ENCODE assay signal across 8 cellular contexts in the genomic region with DNA sequence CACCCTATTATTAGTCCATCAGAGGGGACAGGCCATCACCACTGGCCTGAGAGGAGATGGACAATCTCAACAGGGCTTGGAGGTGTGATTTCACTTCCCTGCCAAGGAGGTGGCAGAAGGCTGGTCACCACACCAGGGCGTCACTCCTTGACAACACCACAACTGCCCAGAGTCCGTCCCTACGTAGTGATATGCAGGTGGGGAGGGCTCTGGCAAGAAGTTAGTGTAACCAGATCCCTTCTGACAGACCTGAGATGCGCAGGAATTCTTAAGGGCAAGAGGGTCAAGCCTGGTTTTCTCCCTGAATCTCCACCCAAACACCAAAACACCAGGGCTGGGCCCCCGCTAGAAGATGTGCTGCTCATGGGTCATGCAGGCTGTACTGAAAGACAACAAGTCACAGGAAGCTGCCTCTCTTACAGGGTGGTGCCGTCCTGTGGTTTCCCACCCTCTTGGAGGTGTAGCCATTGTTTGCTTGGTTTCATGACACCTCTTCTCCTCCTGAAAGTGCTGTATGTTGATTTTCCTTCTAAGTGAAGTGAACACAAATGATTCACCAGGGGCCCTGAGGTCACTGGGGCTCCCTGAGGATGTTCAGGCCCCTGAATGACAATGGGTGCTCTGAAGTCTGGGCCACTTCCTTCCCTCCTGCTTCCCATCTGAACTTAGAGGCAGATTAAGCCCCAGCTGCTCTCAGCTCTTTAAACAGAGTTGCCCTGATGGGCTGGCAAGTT. TPM values are rescaled to one million over a fixed set of nuclear protein-coding genes. Genes with fewer than 3 reads are reported as not detected.
DNase-seq lines count a peak whose midpoint lies in the region; ATAC-seq, FAIRE-seq and TF ChIP-seq lines count a peak whose summit lies in the region.

No MANE protein-coding gene starts in this region.

- no peak for TF ChIP-seq CTCF in GM12865 (IDR thresholded peaks at IDR 0.05; ENCODE audit: insufficient read depth, low read depth, low read length, missing control alignments)
- no peak for TF ChIP-seq CTCF in K562 (IDR thresholded peaks at IDR 0.05 in 2 of 3, conservative IDR thresholded peaks at IDR 0.05 in 1 of 3; ENCODE audit: insufficient read depth in 2 of 3, low read depth in 1 of 3, low read length in 3 of 3)
- no peak for TF ChIP-seq CTCF in GM13977 (IDR thresholded peaks at IDR 0.05; ENCODE audit: extremely low read depth, insufficient read depth, missing control alignments)

- CTCF ChIA-PET in K562 (lab: Yijun Ruan, JAX; ENCODE audit: low intra/inter-chr PET ratio) = no interaction called here

- H3K27ac Mint-ChIP-seq in T-helper 17 cell = peak overlapping the region; percentile 94

- WGBS in K562 (ENCODE audit: insufficient coverage, low coverage, missing lambda C conversion rate) = 17% methylated on average over 6 of the region's 6 CpGs

- peaks cover 45% of the 10 kb centered on the region for H3K4me1 Mint-ChIP-seq in T-helper 17 cell

- H3K4me2 ChIP-seq in K562 (ENCODE audit: insufficient read depth, low read length) = no peak overlapping the region

- peak overlapping the region; percentile 85 for H3K4me3 Mint-ChIP-seq in T-helper 17 cell

- no peaks in the 10 kb centered on the region for H3K9me1 ChIP-seq in K562 (ENCODE audit: control insufficient read depth, insufficient read depth, low read length)

- no peak for TF ChIP-seq RAD21 in K562 (CRISPR knock-in tag; conservative IDR thresholded peaks at IDR 0.05 in 1 of 2, IDR thresholded peaks at IDR 0.05 in 1 of 2)

- no peak for TF ChIP-seq EP300 in K562 (IDR thresholded peaks at IDR 0.05; ENCODE audit: low read length)

- peaks cover 40% of the 10 kb centered on the region for H4K20me1 ChIP-seq in K562 (replicated peaks; ENCODE audit: control insufficient read depth, insufficient read depth, low read length)

- no TSS peak for BruUV-seq in K562 (replicated peaks; lab: Mats Ljungman, UMichigan)

- in situ Hi-C loops in K562 (cut with MboI) (no loop called here), GM13977 (cut with MboI; ENCODE audit: low pct_unique_long_range_greater_than_20kb, low sequenced_read_pairs, unreplicated experiment) (no loop called here)

- H3K4me3 ChIP-seq in GM12865 (ENCODE audit: low read depth, low read length) (no peak overlapping the region), K562 (no peak overlapping the region)

- no peak overlapping the region for H2AFZ ChIP-seq in K562 (ENCODE audit: low read depth, low read length)

- H3K36me3 ChIP-seq in K562 (ENCODE audit: control insufficient read depth, insufficient read depth, low read length) = no peaks in the 10 kb centered on the region

- H3K4me1 ChIP-seq in K562 (replicated peaks in 1 of 2; ENCODE audit: control insufficient read depth in 2 of 2, insufficient read depth in 2 of 2, low read length in 2 of 2) = no peaks in the 10 kb centered on the region

- FAIRE-seq in K562 (lab: Jason Lieb, UNC) = no peak

- DNase-seq in GM12865 (ENCODE audit: low read depth) = peak; percentile 62
- no peak for DNase-seq in T-helper 17 cell
- no peak for DNase-seq in K562 (ENCODE audit: extremely low read depth in 1 of 4, low spot score in 3 of 4)
- DNase-seq in stimulated activated CD4-positive, alpha-beta T cell treated with anti-CD3 and anti-CD28 coated beads, Interleukin-1b, Interleukin-23, amount 100 ng/mL, for 24 hours (ENCODE audit: low read depth in 4 of 4, low spot score in 1 of 4) = peak; percentile 15 to 55 (median 26)
- no peak for DNase-seq in GM13977 (ENCODE audit: low spot score)
- no peak for DNase-seq in SHP77 (lab: John Stamatoyannopoulos, UW)

- H3K9me3 ChIP-seq in T-helper 17 cell (ENCODE audit: control insufficient read depth, low read length, poor library complexity, severe bottlenecking) (no peaks in the 10 kb centered on the region), K562 (replicated peaks; ENCODE audit: control insufficient read depth, insufficient read depth, low read depth, low read length) (no peaks in the 10 kb centered on the region)

- H3K27me3 ChIP-seq in K562 (ENCODE audit: control insufficient read depth in 2 of 2, insufficient read depth in 2 of 2, low read length in 2 of 2) = peaks cover 0 to 6% of the 10 kb centered on the region in 2 experiments; a peak in 2 of 5 replicates

- TF ChIP-seq POLR2A in K562 (conservative IDR thresholded peaks at IDR 0.05) = no peak

- peaks cover 2% of the 10 kb centered on the region for H3K36me3 Mint-ChIP-seq in T-helper 17 cell (ENCODE audit: low read depth)

- ATAC-seq in T-helper 17 cell (peak; percentile 90), K562 (peak; percentile 48), GM18907 (IDR thresholded peaks at IDR 0.05; ENCODE audit: unreplicated experiment) (no peak), GM18498 (IDR thresholded peaks at IDR 0.05; ENCODE audit: unreplicated experiment) (no peak)

- no peak overlapping the region for H3K27ac ChIP-seq in K562 (ENCODE audit: extremely low read depth, low read depth, low read length)

- POLR2A ChIA-PET in K562 (lab: Yijun Ruan, JAX) = no interaction called here

- H3K79me2 ChIP-seq in K562 (ENCODE audit: control insufficient read depth, insufficient read depth, low read length) = no peaks in the 10 kb centered on the region

- intact Hi-C loops in K562 (cut with micrococcal nuclease) = no loop called here

- no peak overlapping the region for H3K9ac ChIP-seq in K562 (ENCODE audit: insufficient read depth in 1 of 2, low read depth in 2 of 2, low read length in 2 of 2)

- H3K27me3 Mint-ChIP-seq in T-helper 17 cell = no peaks in the 10 kb centered on the region

TF ChIP-seq in K562, 482 proteins besides CTCF, POLR2A, EP300 and RAD21:
- TF ChIP-seq BRCA1 (IDR thresholded peaks at IDR 0.05) (no peak), BRCA1 (CRISPR knock-in tag; IDR thresholded peaks at IDR 0.05) (no peak), NRF1 (conservative IDR thresholded peaks at IDR 0.05 in 1 of 2, IDR thresholded peaks at IDR 0.05 in 1 of 2) (peak; percentile 21 to 34; a peak in 1 of 4 replicates)

RNA-seq across cellular contexts. Expression of a gene that starts 27.1 kb away (rescaled TPM):
- total RNA-seq in T-helper 17 cell (10 to 100 TPM; 36.6 to 45.7 TPM), K562 (2014; rRNA removed) (6.6 and 9.4 TPM in 2 replicates), K562 (2014; rRNA removed; fragmentation: Illumina TruSeq; extraction: Trizol) (10.3 and 11.9 TPM in 2 replicates), K562 (2015; rRNA removed; fragmentation: Illumina TruSeq; extraction: Trizol) (9.2 and 9.8 TPM in 2 replicates), K562 (2021) (8.9 and 11.2 TPM in 2 replicates)
- total RNA-seq in K562 (2011; cell fraction: chromatin; rRNA removed; ENCODE audit: low replicate concordance) = 33.1 and 33.6 TPM in 2 replicates
- 14.2 and 19.1 TPM in 2 replicates for total RNA-seq in K562 (2011; cell fraction: nucleolus; rRNA removed)
- total RNA-seq in K562 (2011; cell fraction: nucleoplasm; rRNA removed) = 23.5 and 31.5 TPM in 2 replicates
- polyA plus RNA-seq in K562 (2011; rRNA removed) (6.2 and 10.7 TPM in 2 replicates), K562 (2014; fragmentation: Illumina TruSeq; extraction: Trizol) (6.6 and 7.3 TPM in 2 replicates), K562 (2014; fragmentation: Nextera tagmentation; extraction: Ambion mirVana) (10 to 100 TPM in 1 of 2 experiments, 1 to 10 TPM in 1; 9.5 to 10.7 TPM), K562 (2014; rRNA removed) (13.7 and 17.1 TPM in 2 replicates)
- polyA plus RNA-seq in K562 (2011; cell fraction: cytosol; rRNA removed) = 2.9 and 5.1 TPM in 2 replicates
- 6.9 and 8.4 TPM in 2 replicates for polyA plus RNA-seq in K562 (2011; cell fraction: nucleus; rRNA removed)
- polyA plus RNA-seq in K562 (2012) = 5.9 and 9.7 TPM in 2 replicates
- polyA minus RNA-seq in K562 (2011; rRNA and poly(A)+ RNA removed) = 7.9 and 8.8 TPM in 2 replicates
- polyA minus RNA-seq in K562 (2011; cell fraction: cytosol; rRNA and poly(A)+ RNA removed) = 2.0 and 3.5 TPM in 2 replicates
- polyA minus RNA-seq in K562 (2011; cell fraction: nucleus; rRNA and poly(A)+ RNA removed) = 12.4 and 12.9 TPM in 2 replicates

Comparison
In these comparisons a context has a peak if more than half of its experiments do, and no peak if none do; other contexts are left out.
1. DNase-seq: peak in GM12865 (single experiment) and stimulated activated CD4-positive, alpha-beta T cell treated with anti-CD3 and anti-CD28 coated beads, Interleukin-1b, Interleukin-23, amount 100 ng/mL, for 24 hours (4 of 4); none in T-helper 17 cell (0 of 3), K562 (0 of 4), GM13977 (single experiment) and SHP77 (0 of 2).
2. ATAC-seq: peak in T-helper 17 cell (single experiment) and K562 (single experiment); none in GM18907 (single experiment) and GM18498 (single experiment).